8 cellular contexts compared by ENCODE assay signal in the genomic region with DNA sequence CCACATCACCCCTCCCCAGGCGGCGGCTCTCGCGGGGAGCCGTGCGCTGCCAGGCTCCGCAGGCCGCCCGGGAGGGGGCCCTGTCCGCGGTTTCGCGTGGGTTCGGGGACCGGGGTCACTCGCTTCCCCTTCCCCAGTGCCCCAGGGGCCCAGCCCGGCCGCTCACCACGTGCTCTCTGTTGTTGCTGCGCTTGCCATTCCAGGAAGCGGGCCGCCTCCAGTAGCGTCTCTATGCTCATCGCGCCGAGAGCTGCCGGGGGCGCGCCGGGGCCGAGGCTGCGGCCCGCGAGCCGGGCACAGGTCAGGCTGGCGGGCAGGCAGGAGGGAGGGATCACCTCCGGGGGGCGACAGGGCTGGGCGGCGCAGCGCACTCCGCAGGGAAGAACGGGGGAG. TPM values are rescaled to one million over a fixed set of nuclear protein-coding genes. Genes with fewer than 3 reads are reported as not detected.
DNase-seq lines count a peak whose midpoint lies in the region; ATAC-seq and TF ChIP-seq lines count a peak whose summit lies in the region.

No MANE protein-coding gene starts in this region.

- H3K23ac ChIP-seq in neuronal stem cell (ENCODE audit: low read depth, low read length, poor library complexity) = peak overlapping the region; percentile 100

- peak overlapping the region; percentile 75 for H3K14ac ChIP-seq in neuronal stem cell (ENCODE audit: low read length)

- H3K4me1 ChIP-seq in OCI-LY1 (ENCODE audit: insufficient read depth, low read length, severe bottlenecking) = peaks cover 41% of the 10 kb centered on the region
- peaks cover 32 to 47% of the 10 kb centered on the region in 2 donors for H3K4me1 ChIP-seq in neuronal stem cell (ENCODE audit: control insufficient read depth in 2 of 2, insufficient read depth in 1 of 2, low read depth in 1 of 2, low read length in 2 of 2)

- H3K27me3 ChIP-seq in OCI-LY1 (ENCODE audit: insufficient read depth, low read length) (no peaks in the 10 kb centered on the region), neuronal stem cell (ENCODE audit: control insufficient read depth in 3 of 3, insufficient read depth in 3 of 3, low read depth in 1 of 3, low read length in 3 of 3) (no peaks in the 10 kb centered on the region)

- no peaks in the 10 kb centered on the region; the same call in 1 of the 2 replicates for H3F3A ChIP-seq in OCI-LY1 (ENCODE audit: insufficient read depth, low read length)

- no peak overlapping the region for H2AFZ ChIP-seq in OCI-LY1 (ENCODE audit: low read length)
- peak overlapping the region; percentile 97 for H2AFZ ChIP-seq in neuronal stem cell (ENCODE audit: low read length)

- H3K27me3 Mint-ChIP-seq in activated T-helper 1 cell treated with anti-CD3 and anti-CD28 coated beads, Interleukin-12 subunit alpha, Interleukin-12 subunit beta, Interleukin-2, Interleukin-4 antibody, amounts not matched to agents 30 ng/mL and 10 ng/mL and 1 ng/mL, durations not matched to agents 14 hours and 24 hours and 36 hours (ENCODE audit: insufficient read depth) = no peaks in the 10 kb centered on the region

- H2BK5ac ChIP-seq in neuronal stem cell (ENCODE audit: low read length) = peak overlapping the region; percentile 96

- H3K4me2 ChIP-seq in OCI-LY1 (ENCODE audit: low read length) (peak overlapping the region; percentile 96), neuronal stem cell (ENCODE audit: insufficient read depth, low read length, poor library complexity, severe bottlenecking) (peak overlapping the region; percentile 100)

- H4K91ac ChIP-seq in neuronal stem cell (ENCODE audit: low read depth, low read length, poor library complexity) = no peak overlapping the region

- H3K4ac ChIP-seq in neuronal stem cell (ENCODE audit: low read length) = no peak overlapping the region

- peak overlapping the region; percentile 98 for H2BK120ac ChIP-seq in neuronal stem cell (ENCODE audit: low read depth, low read length)

- peaks cover 55% of the 10 kb centered on the region for H3K4me1 Mint-ChIP-seq in activated T-helper 1 cell treated with anti-CD3 and anti-CD28 coated beads, Interleukin-12 subunit alpha, Interleukin-12 subunit beta, Interleukin-2, Interleukin-4 antibody, amounts not matched to agents 30 ng/mL and 10 ng/mL and 1 ng/mL, durations not matched to agents 14 hours and 24 hours and 36 hours (ENCODE audit: low read depth)

- H3K9me2 ChIP-seq in OCI-LY1 (ENCODE audit: low read depth, low read length) = no peaks in the 10 kb centered on the region

- ATAC-seq in GM19023 (IDR thresholded peaks at IDR 0.05; ENCODE audit: unreplicated experiment) = no peak

- H3K79me1 ChIP-seq in neuronal stem cell (ENCODE audit: low read depth, low read length) = peaks cover 8% of the 10 kb centered on the region

- H3K27ac ChIP-seq in OCI-LY1 (ENCODE audit: low read depth, low read length, poor library complexity, severe bottlenecking) = peak overlapping the region; percentile 68
- peak overlapping the region; percentile 74 for H3K27ac ChIP-seq in neuronal stem cell (replicated peaks; ENCODE audit: low read length)

- TF ChIP-seq CTCF in OCI-LY1 (IDR thresholded peaks at IDR 0.05; ENCODE audit: low read length) = no peak
- TF ChIP-seq CTCF in fibroblast of pulmonary artery (IDR thresholded peaks at IDR 0.05; ENCODE audit: low read length, missing control alignments) = no peak

- H4K8ac ChIP-seq in neuronal stem cell (ENCODE audit: low read depth, low read length) = no peak overlapping the region

- peak overlapping the region; percentile 88 for H2BK15ac ChIP-seq in neuronal stem cell (ENCODE audit: low read length)

- peak overlapping the region; percentile 93 for H3K4me3 Mint-ChIP-seq in activated T-helper 1 cell treated with anti-CD3 and anti-CD28 coated beads, Interleukin-12 subunit alpha, Interleukin-12 subunit beta, Interleukin-2, Interleukin-4 antibody, amounts not matched to agents 30 ng/mL and 10 ng/mL and 1 ng/mL, durations not matched to agents 14 hours and 24 hours and 36 hours

- no peaks in the 10 kb centered on the region for H3K79me2 ChIP-seq in OCI-LY1 (ENCODE audit: insufficient read depth, low read length)

- intact Hi-C loops in activated T-helper 1 cell treated with anti-CD3 and anti-CD28 coated beads, Interleukin-12 subunit alpha, Interleukin-12 subunit beta, Interleukin-2, Interleukin-4 antibody, amounts not matched to agents 30 ng/mL and 10 ng/mL and 1 ng/mL, durations not matched to agents 14 hours and 24 hours and 36 hours (cut with micrococcal nuclease) = loop anchor here (2.0 to 5.0 kb wide), 4 partner anchors 48 to 684 kb away; partner anchors contain the start of gene METTL16

- DNase-seq in NCI-H1694 (lab: John Stamatoyannopoulos, UW) (peak; percentile 15), NCI-H1694 treated with DMSO at 0.1 percent for 48 hours (lab: John Stamatoyannopoulos, UW) (no peak), fibroblast of pulmonary artery (ENCODE audit: low read depth) (peak; percentile 40), neuronal stem cell (ENCODE audit: low spot score) (peak; percentile 72), cortex of kidney (lab: John Stamatoyannopoulos, UW) (no peak)
- DNase-seq in activated T-helper 1 cell treated with anti-CD3 and anti-CD28 coated beads, Interleukin-12 subunit alpha, Interleukin-12 subunit beta, Interleukin-2, Interleukin-4 antibody, amounts not matched to agents 30 ng/mL and 10 ng/mL and 1 ng/mL, durations not matched to agents 14 hours and 24 hours and 36 hours (ENCODE audit: low spot score) = peak; percentile 47

- peaks cover 7% of the 10 kb centered on the region for H3K36me3 Mint-ChIP-seq in activated T-helper 1 cell treated with anti-CD3 and anti-CD28 coated beads, Interleukin-12 subunit alpha, Interleukin-12 subunit beta, Interleukin-2, Interleukin-4 antibody, amounts not matched to agents 30 ng/mL and 10 ng/mL and 1 ng/mL, durations not matched to agents 14 hours and 24 hours and 36 hours (ENCODE audit: low read depth)

- H3K18ac ChIP-seq in neuronal stem cell (ENCODE audit: low read length) = peak overlapping the region; percentile 94

- peak overlapping the region; percentile 95 for H2AK5ac ChIP-seq in neuronal stem cell (ENCODE audit: low read depth, low read length)

- H3K9me3 ChIP-seq in OCI-LY1 (ENCODE audit: low read length) (no peaks in the 10 kb centered on the region), neuronal stem cell (replicated peaks in 1 of 2; ENCODE audit: control insufficient read depth in 2 of 2, insufficient read depth in 1 of 2, low read depth in 1 of 2, low read length in 2 of 2) (no peaks in the 10 kb centered on the region)

- no peak overlapping the region for H2BK12ac ChIP-seq in neuronal stem cell (ENCODE audit: low read length)

- H3K36me3 ChIP-seq in OCI-LY1 (ENCODE audit: insufficient read depth, low read length) (no peaks in the 10 kb centered on the region), neuronal stem cell (replicated peaks in 1 of 2; ENCODE audit: control insufficient read depth in 2 of 2, insufficient read depth in 2 of 2, low read length in 2 of 2) (peaks cover 0 to 7% of the 10 kb centered on the region in 2 donors)

- no peaks in the 10 kb centered on the region for H3K9me3 Mint-ChIP-seq in activated T-helper 1 cell treated with anti-CD3 and anti-CD28 coated beads, Interleukin-12 subunit alpha, Interleukin-12 subunit beta, Interleukin-2, Interleukin-4 antibody, amounts not matched to agents 30 ng/mL and 10 ng/mL and 1 ng/mL, durations not matched to agents 14 hours and 24 hours and 36 hours

- H3K4me3 ChIP-seq in OCI-LY1 (ENCODE audit: low read depth, low read length, poor library complexity, severe bottlenecking) = peak overlapping the region; percentile 84
- H3K4me3 ChIP-seq in fibroblast of pulmonary artery (replicated peaks; ENCODE audit: low read depth, low read length) = peak overlapping the region; percentile 97
- peak overlapping the region; percentile 97 to 99 for H3K4me3 ChIP-seq in neuronal stem cell (ENCODE audit: low read length in 2 of 2)

- peak overlapping the region; percentile 80 for H3K9ac ChIP-seq in OCI-LY1 (ENCODE audit: low read length)
- H3K9ac ChIP-seq in neuronal stem cell (ENCODE audit: low read depth, low read length, poor library complexity) = peak overlapping the region; percentile 95

- no CpG with 5 or more reads among the region's 43 CpGs for WGBS in neuronal stem cell (ENCODE audit: extremely low coverage in 2 of 2, insufficient read length in 2 of 2, insufficient replicate concordance in 1 of 2), 2 donors

- no peaks in the 10 kb centered on the region for H4K20me1 ChIP-seq in OCI-LY1 (ENCODE audit: insufficient read depth, low read length)

- peak overlapping the region; percentile 100 for H3K27ac Mint-ChIP-seq in activated T-helper 1 cell treated with anti-CD3 and anti-CD28 coated beads, Interleukin-12 subunit alpha, Interleukin-12 subunit beta, Interleukin-2, Interleukin-4 antibody, amounts not matched to agents 30 ng/mL and 10 ng/mL and 1 ng/mL, durations not matched to agents 14 hours and 24 hours and 36 hours

RNA-seq across cellular contexts. Expression of gene MNT, which starts 0.4 kb away (rescaled TPM):
- total RNA-seq in activated T-helper 1 cell treated with anti-CD3 and anti-CD28 coated beads, Interleukin-12 subunit alpha, Interleukin-12 subunit beta, Interleukin-2, Interleukin-4 antibody, amounts not matched to agents 30 ng/mL and 10 ng/mL and 1 ng/mL, durations not matched to agents 14 hours and 24 hours and 36 hours = 31.5 and 35.9 TPM in 2 replicates
- 14.3 TPM for polyA plus RNA-seq in neuronal stem cell (2013, experiment 1 of 2)
- polyA plus RNA-seq in neuronal stem cell (2013, experiment 2 of 2) = 15.1 TPM

Comparison
In these comparisons a context has a peak if more than half of its experiments do, and no peak if none do; other contexts are left out.
1. DNase-seq: peak in NCI-H1694 (single experiment), activated T-helper 1 cell treated with anti-CD3 and anti-CD28 coated beads, Interleukin-12 subunit alpha, Interleukin-12 subunit beta, Interleukin-2, Interleukin-4 antibody, amounts not matched to agents 30 ng/mL and 10 ng/mL and 1 ng/mL, durations not matched to agents 14 hours and 24 hours and 36 hours (single experiment), fibroblast of pulmonary artery (single experiment) and neuronal stem cell (single experiment); none in NCI-H1694 treated with DMSO at 0.1 percent for 48 hours (single experiment) and cortex of kidney (single experiment).
2. Peak in every context shown above with its lines, with median percentiles within 50 percentile points of each other: H3K4me3 ChIP-seq.